In genomic region chr17:46908352-46908751, GRCh38 we compare ENCODE assay signal across 24 cellular contexts. TPM values are rescaled to one million over a fixed set of nuclear protein-coding genes. Genes with fewer than 3 reads are reported as not detected.
"Had no signal": no experiment of that assay in that cellular context is flagged by ENCODE, and none has a peak within 500 bp of the region (broad histone marks: within the 10 kb centered on the region; RNA-seq: fewer than 3 reads in every experiment).

No MANE protein-coding gene starts in this region.

- H3K36me3 ChIP-seq: SJSA1 had no signal

- H3K9me3 ChIP-seq: SJSA1, SK-N-SH had no signal

- H3K4me2 ChIP-seq: SK-N-SH had no signal

- H3K9ac ChIP-seq: SK-N-SH had no signal

- H3K4me3 ChIP-seq: SJSA1 had no signal

- H3K27ac ChIP-seq: HL-60, SJSA1 had no signal

- DNase-seq: KBM-7, MV-4-11, NCI-H1048, NCI-H1105, NCI-H1417, NCI-H1436 treated with DMSO at 0.1 percent for 48 hours, NCI-H1694, NCI-H187 treated with DMSO at 0.1 percent for 48 hours, NCI-H2029 treated with DMSO at 0.1 percent for 48 hours, NCI-H226, NCI-H446, NCI-H510A, NCI-H524 treated with DMSO at 0.1 percent for 48 hours, NCI-H69, NCI-H774, Right ventricle myocardium superior, RPMI8226, SIG-M5, SK-N-SH, SW 1271 had no signal

- H3K4me1 ChIP-seq: SJSA1 had no signal

RNA-seq across cellular contexts. Expression of gene WNT9B, which starts 57.0 kb away (rescaled TPM):
- total RNA-seq: LHCN-M2, MCF 10A, SJSA1 had no signal
- polyA plus RNA-seq: SK-N-SH had no signal
